Comparison of ENCODE assay signal across 14 cellular contexts in the genomic region with DNA sequence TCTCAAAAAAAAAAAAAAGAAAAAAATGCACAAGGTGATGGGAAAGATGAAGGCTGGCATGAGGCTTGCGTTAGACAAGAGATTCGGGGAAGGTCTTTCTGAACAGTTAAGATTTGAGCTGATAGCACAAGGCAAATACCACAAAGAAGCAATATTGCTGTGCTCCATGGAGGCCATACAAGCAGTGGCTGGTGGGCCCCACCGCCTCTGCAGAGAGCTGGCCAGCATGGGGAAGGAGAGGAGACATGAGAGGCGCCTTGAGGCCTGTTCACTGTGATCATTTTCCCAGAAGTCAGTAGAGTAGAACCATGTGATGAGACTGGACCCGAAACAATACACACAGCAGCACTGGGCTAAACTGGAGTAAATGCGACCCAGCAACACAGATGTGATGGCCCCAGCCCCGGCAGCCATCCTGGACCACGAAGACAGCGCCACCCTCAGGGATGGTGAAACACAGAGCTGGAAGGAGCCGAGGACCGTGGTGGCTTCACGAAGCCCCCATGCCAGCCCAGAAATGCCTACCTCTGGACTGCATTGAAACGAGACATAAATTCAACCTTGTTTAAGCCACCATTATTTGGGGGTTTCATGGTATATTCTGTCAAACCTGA. TPM values are rescaled to one million over a fixed set of nuclear protein-coding genes. Genes with fewer than 3 reads are reported as not detected.
DNase-seq lines count a peak whose midpoint lies in the region; ATAC-seq and TF ChIP-seq lines count a peak whose summit lies in the region.
"Had no signal": no experiment of that assay in that cellular context is flagged by ENCODE, and none has a peak within 500 bp of the region (broad histone marks: within the 10 kb centered on the region; RNA-seq: fewer than 3 reads in every experiment).

No MANE protein-coding gene starts in this region.

- H3K4me3 Mint-ChIP-seq in activated CD4-positive, alpha-beta T cell treated with anti-CD3 and anti-CD28 coated beads, Interleukin-2, amount 10 ng/mL, durations not matched to agents 24 days and 14 days = no peak overlapping the region
- H3K4me3 Mint-ChIP-seq in effector memory CD8-positive, alpha-beta T cell = no peak overlapping the region

- no peaks in the 10 kb centered on the region for H3K9me3 ChIP-seq in Panc1 (ENCODE audit: control insufficient read depth, insufficient read depth, low read depth, low read length)
- H3K9me3 ChIP-seq in colonic mucosa = no peaks in the 10 kb centered on the region
- H3K9me3 ChIP-seq in spleen = no peaks in the 10 kb centered on the region
- H3K9me3 ChIP-seq: BLaER1 had no signal

- DNase-seq in activated CD4-positive, alpha-beta T cell treated with anti-CD3 and anti-CD28 coated beads, Interleukin-2, amount 10 ng/mL, durations not matched to agents 24 days and 14 days = peak; percentile 53
- DNase-seq in activated CD4-positive, alpha-beta T cell treated with anti-CD3 and anti-CD28 coated beads for 1 hour = no peak
- DNase-seq in Panc1 (ENCODE audit: low read depth, low spot score) (no peak), colonic mucosa (peak; percentile 10), spleen (peak; percentile 46), NOMO-1 treated with dmso at 0.1 percent for 144 hours (lab: John Stamatoyannopoulos, UW; ENCODE audit: unreplicated experiment) (no peak), kidney tubule cell (ENCODE audit: low spot score) (no peak)
- DNase-seq in effector memory CD8-positive, alpha-beta T cell = no peak
- DNase-seq: AML-193, DMS53, GF-D8 had no signal

- no peak for TF ChIP-seq POLR2A in spleen (IDR thresholded peaks at IDR 0.05)

- H3K4me3 ChIP-seq in Panc1 (ENCODE audit: low read depth in 2 of 2, low read length in 2 of 2) (no peak overlapping the region), colonic mucosa (no peak overlapping the region), spleen (no peak overlapping the region)
- H3K4me3 ChIP-seq: BLaER1 had no signal

- in situ Hi-C loops in Panc1 (cut with HindIII; ENCODE audit: low pct_unique_long_range_greater_than_20kb, low sequenced_read_pairs) = no loop called here

- H3K4me1 ChIP-seq in Panc1 (ENCODE audit: control insufficient read depth, insufficient read depth, low read length) (peaks cover 21% of the 10 kb centered on the region), colonic mucosa (peaks cover 10% of the 10 kb centered on the region), spleen (peaks cover 10 to 63% (median 33%) of the 10 kb centered on the region in 6 donors)

- H3K27ac ChIP-seq in Panc1 (ENCODE audit: low read length) (no peak overlapping the region), colonic mucosa (no peak overlapping the region), spleen (no peak overlapping the region)
- H3K27ac ChIP-seq: 22Rv1, BLaER1 had no signal

- no peaks in the 10 kb centered on the region for H3K27me3 Mint-ChIP-seq in activated CD4-positive, alpha-beta T cell treated with anti-CD3 and anti-CD28 coated beads, Interleukin-2, amount 10 ng/mL, durations not matched to agents 24 days and 14 days
- H3K27me3 Mint-ChIP-seq in effector memory CD8-positive, alpha-beta T cell = no peaks in the 10 kb centered on the region
- H3K27me3 Mint-ChIP-seq: IgD-negative memory B cell had no signal

- H3K27me3 ChIP-seq in Panc1 (ENCODE audit: control insufficient read depth, insufficient read depth, low read length) = no peaks in the 10 kb centered on the region
- no peaks in the 10 kb centered on the region for H3K27me3 ChIP-seq in colonic mucosa
- H3K27me3 ChIP-seq in spleen (replicated peaks in 1 of 7) = no peaks in the 10 kb centered on the region
- H3K27me3 ChIP-seq: BLaER1 had no signal

- BruUV-seq in Panc1 (replicated peaks; lab: Mats Ljungman, UMichigan) = no TSS peak

- ATAC-seq in Panc1 = no peak
- ATAC-seq in effector memory CD8-positive, alpha-beta T cell (replicated peaks) = no peak

- H3K4me1 Mint-ChIP-seq in activated CD4-positive, alpha-beta T cell treated with anti-CD3 and anti-CD28 coated beads, Interleukin-2, amount 10 ng/mL, durations not matched to agents 24 days and 14 days = peaks cover 26% of the 10 kb centered on the region
- H3K4me1 Mint-ChIP-seq in effector memory CD8-positive, alpha-beta T cell (ENCODE audit: low read depth in 2 of 2) = peaks cover 25 to 27% of the 10 kb centered on the region in 2 donors

- H3K9ac ChIP-seq in colonic mucosa (ENCODE audit: low read depth in 2 of 2, low read length in 2 of 2) = no peak overlapping the region
- H3K9ac ChIP-seq: BLaER1 had no signal

- no peaks in the 10 kb centered on the region for H3K9me3 Mint-ChIP-seq in activated CD4-positive, alpha-beta T cell treated with anti-CD3 and anti-CD28 coated beads, Interleukin-2, amount 10 ng/mL, durations not matched to agents 24 days and 14 days
- no peaks in the 10 kb centered on the region for H3K9me3 Mint-ChIP-seq in effector memory CD8-positive, alpha-beta T cell
- H3K9me3 Mint-ChIP-seq: IgD-negative memory B cell had no signal

- POLR2A ChIA-PET in Panc1 (lab: Charles Lee) = no interaction called here

- intact Hi-C loops in activated CD4-positive, alpha-beta T cell treated with anti-CD3 and anti-CD28 coated beads, Interleukin-2, amount 10 ng/mL, durations not matched to agents 24 days and 14 days (cut with micrococcal nuclease) = no loop called here
- intact Hi-C loops in Panc1 (cut with micrococcal nuclease; ENCODE audit: unreplicated experiment) (no loop called here), colonic mucosa (cut with DNase I) (no loop called here), spleen (cut with DNase I; ENCODE audit: low total_unique reads) (no loop called here)

- H3K36me3 Mint-ChIP-seq in activated CD4-positive, alpha-beta T cell treated with anti-CD3 and anti-CD28 coated beads, Interleukin-2, amount 10 ng/mL, durations not matched to agents 24 days and 14 days (ENCODE audit: low read depth) = peaks cover 13% of the 10 kb centered on the region
- H3K36me3 Mint-ChIP-seq in effector memory CD8-positive, alpha-beta T cell (ENCODE audit: insufficient read depth) = peaks cover 8% of the 10 kb centered on the region

- 93 to 98% (median 94%) methylated on average over 13 of the region's 13 CpGs for WGBS in spleen, 5 donors

- CTCF ChIA-PET in Panc1 (lab: Charles Lee) = interaction anchor here (0.6 to 0.7 kb wide), 2 partner anchors 13 to 236 kb away, joined by 3 read pairs; no protein-coding TSS in a partner anchor

- H3K36me3 ChIP-seq in Panc1 (ENCODE audit: control insufficient read depth, insufficient read depth, low read length) (0 out of 2 replicates have a peak, but pooled peaks cover 3% of the 10 kb centered on the region), colonic mucosa (no peaks in the 10 kb centered on the region), spleen (peaks cover 0 to 28% (median 5%) of the 10 kb centered on the region in 6 donors)

- H3K27ac Mint-ChIP-seq in activated CD4-positive, alpha-beta T cell treated with anti-CD3 and anti-CD28 coated beads, Interleukin-2, amount 10 ng/mL, durations not matched to agents 24 days and 14 days = no peak overlapping the region
- no peak overlapping the region for H3K27ac Mint-ChIP-seq in effector memory CD8-positive, alpha-beta T cell
- H3K27ac Mint-ChIP-seq: IgD-negative memory B cell had no signal

- TF ChIP-seq CTCF in Panc1 (IDR thresholded peaks at IDR 0.05) (peak; percentile 20; the same call in 1 of the 2 replicates), colonic mucosa (IDR thresholded peaks at IDR 0.05) (no peak), spleen (IDR thresholded peaks at IDR 0.05 in 8 of 11, conservative IDR thresholded peaks at IDR 0.05 in 3 of 11) (no peak)

RNA-seq across cellular contexts. Expression of a gene that starts 5.5 kb away (rescaled TPM):
- total RNA-seq in activated CD4-positive, alpha-beta T cell treated with anti-CD3 and anti-CD28 coated beads, Interleukin-2, amount 10 ng/mL, durations not matched to agents 24 days and 14 days = 14.5 and 17.4 TPM in 2 replicates
- total RNA-seq in Panc1 (2021; ENCODE audit: unreplicated experiment) (26.0 TPM), colonic mucosa (10 to 100 TPM in 1 of 2 donors, 1 to 10 TPM in 1; 8.3 to 10.9 TPM), spleen (10 to 100 TPM in 4 of 7 donors, 1 to 10 TPM in 3; 7.7 to 22.3 (median 16.4) TPM)
- polyA plus RNA-seq in Panc1 (2012; ENCODE audit: insufficient read length) = 29.7 TPM
- polyA plus RNA-seq in spleen = 1 to 10 TPM; 2.7 to 4.5 (median 3.4) TPM

Comparison
In these comparisons a context has a peak if more than half of its experiments do, and no peak if none do; other contexts are left out.
1. DNase-seq: peak in activated CD4-positive, alpha-beta T cell treated with anti-CD3 and anti-CD28 coated beads, Interleukin-2, amount 10 ng/mL, durations not matched to agents 24 days and 14 days (single experiment), colonic mucosa (single experiment) and spleen (single experiment); none in activated CD4-positive, alpha-beta T cell treated with anti-CD3 and anti-CD28 coated beads for 1 hour (single experiment), Panc1 (single experiment), NOMO-1 treated with dmso at 0.1 percent for 144 hours (single experiment), effector memory CD8-positive, alpha-beta T cell (0 of 3) and kidney tubule cell (single experiment).